9 cellular contexts compared by ENCODE assay signal in genomic region chr7:2698581-2699288, GRCh38. TPM values are rescaled to one million over a fixed set of nuclear protein-coding genes. Genes with fewer than 3 reads are reported as not detected.
DNase-seq lines count a peak whose midpoint lies in the region; ATAC-seq and TF ChIP-seq lines count a peak whose summit lies in the region.
"Had no signal": no experiment of that assay in that cellular context is flagged by ENCODE, and none has a peak within 500 bp of the region (broad histone marks: within the 10 kb centered on the region; RNA-seq: fewer than 3 reads in every experiment).

No MANE protein-coding gene starts in this region.

- peaks cover 3% of the 10 kb centered on the region for H3F3A ChIP-seq in neural progenitor cell (ENCODE audit: low read depth)

- H3K27me3 ChIP-seq in neural progenitor cell = no peaks in the 10 kb centered on the region
- H3K27me3 ChIP-seq: pancreas had no signal

- H3K79me2 ChIP-seq in neural progenitor cell (ENCODE audit: low read depth) = no peaks in the 10 kb centered on the region

- no peak overlapping the region for H2AFZ ChIP-seq in neural progenitor cell (replicated peaks)

- H3K9me3 Mint-ChIP-seq in neural progenitor cell = no peaks in the 10 kb centered on the region

- H3K4me2 ChIP-seq in neural progenitor cell = no peak overlapping the region

- no peaks in the 10 kb centered on the region for H3K4me1 ChIP-seq in neural progenitor cell
- H3K4me1 ChIP-seq: pancreas had no signal

- H3K27ac ChIP-seq in neural progenitor cell (no peak overlapping the region), RWPE1 (no peak overlapping the region)
- H3K27ac ChIP-seq: pancreas had no signal

- H3K36me3 ChIP-seq in neural progenitor cell = no peaks in the 10 kb centered on the region
- H3K36me3 ChIP-seq: pancreas had no signal

- no peaks in the 10 kb centered on the region for H3K9me3 ChIP-seq in neural progenitor cell (ENCODE audit: low read depth)
- H3K9me3 ChIP-seq: pancreas had no signal

- no peaks in the 10 kb centered on the region for H4K20me1 ChIP-seq in neural progenitor cell (ENCODE audit: low read depth)

- POLR2A ChIA-PET in RWPE1 (lab: Yijun Ruan, JAX; ENCODE audit: low non-redundant PET) = no interaction called here

- peak overlapping the region; percentile 78 for H3K27ac Mint-ChIP-seq in neural progenitor cell

- H3K4me3 Mint-ChIP-seq in neural progenitor cell = no peak overlapping the region

- no peaks in the 10 kb centered on the region for H3K36me3 Mint-ChIP-seq in neural progenitor cell

- H3K27me3 Mint-ChIP-seq in neural progenitor cell (ENCODE audit: insufficient read depth, low read depth) = peaks cover 6% of the 10 kb centered on the region

- H3K4me3 ChIP-seq in neural progenitor cell = no peak overlapping the region
- H3K4me3 ChIP-seq: pancreas had no signal

- CTCF ChIA-PET in RWPE1 (lab: Yijun Ruan, JAX) = interaction anchor here (0.6 to 0.7 kb wide), 2 partner anchors 75 to 384 kb away, joined by 3 read pairs; no protein-coding TSS in a partner anchor

- peak; percentile 98 for ATAC-seq in HG03571 (IDR thresholded peaks at IDR 0.05; ENCODE audit: unreplicated experiment)

- TF ChIP-seq CTCF in GM20000 (IDR thresholded peaks at IDR 0.05; ENCODE audit: extremely low read depth, missing control alignments) (no peak), neural progenitor cell (IDR thresholded peaks at IDR 0.05) (no peak), RWPE1 (conservative IDR thresholded peaks at IDR 0.05; ENCODE audit: low read depth) (no peak)

- peak; percentile 72 for DNase-seq in DMS153 (lab: John Stamatoyannopoulos, UW)
- DNase-seq in GM20000 (ENCODE audit: low spot score) = peak; percentile 95
- peak; percentile 65 for DNase-seq in activated CD4-positive, alpha-beta T cell treated with anti-CD3 and anti-CD28 coated beads for 48 hours
- DNase-seq in neural progenitor cell (ENCODE audit: low spot score) = no peak
- DNase-seq in D341Med (ENCODE audit: low spot score) = no peak
- DNase-seq in RWPE1 (ENCODE audit: low spot score) = no peak
- no peak for DNase-seq in cortex of kidney (lab: John Stamatoyannopoulos, UW)
- DNase-seq: pancreas had no signal

- no peak overlapping the region for H3K9ac ChIP-seq in neural progenitor cell

- H3K4me1 Mint-ChIP-seq in neural progenitor cell = no peaks in the 10 kb centered on the region

RNA-seq across cellular contexts. Expression of gene AMZ1, which starts 10.7 kb away (rescaled TPM):
- total RNA-seq in neural progenitor cell (ENCODE audit: low replicate concordance) = 0.09 TPM in 1 of 2 replicates, not detected in the other

Comparison
In these comparisons a context has a peak if more than half of its experiments do, and no peak if none do; other contexts are left out.
1. DNase-seq: peak in DMS153 (single experiment), GM20000 (single experiment) and activated CD4-positive, alpha-beta T cell treated with anti-CD3 and anti-CD28 coated beads for 48 hours (single experiment); none in neural progenitor cell (single experiment), D341Med (single experiment), RWPE1 (single experiment) and cortex of kidney (single experiment).